In the genomic region with DNA sequence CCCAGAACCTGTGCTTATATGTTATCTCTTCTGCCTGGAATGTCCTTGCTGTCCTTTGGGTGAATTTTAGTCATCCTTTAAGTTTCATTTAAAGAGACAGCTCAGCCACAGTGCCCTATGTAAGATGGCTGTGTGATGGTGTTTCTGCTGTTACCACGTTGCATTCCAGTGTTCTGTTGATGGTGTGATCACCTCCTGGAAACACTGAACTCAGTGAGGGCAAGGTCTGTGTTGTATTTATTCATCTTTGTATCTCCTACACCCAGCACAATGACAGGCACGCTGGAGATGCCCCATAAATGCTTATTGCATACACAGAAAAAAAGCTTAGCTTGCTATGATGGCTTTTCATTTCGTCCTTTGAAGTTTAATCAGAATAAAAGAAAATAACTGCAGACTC, we compare ENCODE assay signal across 1 cellular context.
TF ChIP-seq lines count a peak whose summit lies in the region.

No MANE protein-coding gene starts in this region.

TF ChIP-seq in GM23338, 12 proteins besides CTCF, POLR2A, EP300 and RAD21 (continued from another document):
- TF ChIP-seq, protein P1, sequence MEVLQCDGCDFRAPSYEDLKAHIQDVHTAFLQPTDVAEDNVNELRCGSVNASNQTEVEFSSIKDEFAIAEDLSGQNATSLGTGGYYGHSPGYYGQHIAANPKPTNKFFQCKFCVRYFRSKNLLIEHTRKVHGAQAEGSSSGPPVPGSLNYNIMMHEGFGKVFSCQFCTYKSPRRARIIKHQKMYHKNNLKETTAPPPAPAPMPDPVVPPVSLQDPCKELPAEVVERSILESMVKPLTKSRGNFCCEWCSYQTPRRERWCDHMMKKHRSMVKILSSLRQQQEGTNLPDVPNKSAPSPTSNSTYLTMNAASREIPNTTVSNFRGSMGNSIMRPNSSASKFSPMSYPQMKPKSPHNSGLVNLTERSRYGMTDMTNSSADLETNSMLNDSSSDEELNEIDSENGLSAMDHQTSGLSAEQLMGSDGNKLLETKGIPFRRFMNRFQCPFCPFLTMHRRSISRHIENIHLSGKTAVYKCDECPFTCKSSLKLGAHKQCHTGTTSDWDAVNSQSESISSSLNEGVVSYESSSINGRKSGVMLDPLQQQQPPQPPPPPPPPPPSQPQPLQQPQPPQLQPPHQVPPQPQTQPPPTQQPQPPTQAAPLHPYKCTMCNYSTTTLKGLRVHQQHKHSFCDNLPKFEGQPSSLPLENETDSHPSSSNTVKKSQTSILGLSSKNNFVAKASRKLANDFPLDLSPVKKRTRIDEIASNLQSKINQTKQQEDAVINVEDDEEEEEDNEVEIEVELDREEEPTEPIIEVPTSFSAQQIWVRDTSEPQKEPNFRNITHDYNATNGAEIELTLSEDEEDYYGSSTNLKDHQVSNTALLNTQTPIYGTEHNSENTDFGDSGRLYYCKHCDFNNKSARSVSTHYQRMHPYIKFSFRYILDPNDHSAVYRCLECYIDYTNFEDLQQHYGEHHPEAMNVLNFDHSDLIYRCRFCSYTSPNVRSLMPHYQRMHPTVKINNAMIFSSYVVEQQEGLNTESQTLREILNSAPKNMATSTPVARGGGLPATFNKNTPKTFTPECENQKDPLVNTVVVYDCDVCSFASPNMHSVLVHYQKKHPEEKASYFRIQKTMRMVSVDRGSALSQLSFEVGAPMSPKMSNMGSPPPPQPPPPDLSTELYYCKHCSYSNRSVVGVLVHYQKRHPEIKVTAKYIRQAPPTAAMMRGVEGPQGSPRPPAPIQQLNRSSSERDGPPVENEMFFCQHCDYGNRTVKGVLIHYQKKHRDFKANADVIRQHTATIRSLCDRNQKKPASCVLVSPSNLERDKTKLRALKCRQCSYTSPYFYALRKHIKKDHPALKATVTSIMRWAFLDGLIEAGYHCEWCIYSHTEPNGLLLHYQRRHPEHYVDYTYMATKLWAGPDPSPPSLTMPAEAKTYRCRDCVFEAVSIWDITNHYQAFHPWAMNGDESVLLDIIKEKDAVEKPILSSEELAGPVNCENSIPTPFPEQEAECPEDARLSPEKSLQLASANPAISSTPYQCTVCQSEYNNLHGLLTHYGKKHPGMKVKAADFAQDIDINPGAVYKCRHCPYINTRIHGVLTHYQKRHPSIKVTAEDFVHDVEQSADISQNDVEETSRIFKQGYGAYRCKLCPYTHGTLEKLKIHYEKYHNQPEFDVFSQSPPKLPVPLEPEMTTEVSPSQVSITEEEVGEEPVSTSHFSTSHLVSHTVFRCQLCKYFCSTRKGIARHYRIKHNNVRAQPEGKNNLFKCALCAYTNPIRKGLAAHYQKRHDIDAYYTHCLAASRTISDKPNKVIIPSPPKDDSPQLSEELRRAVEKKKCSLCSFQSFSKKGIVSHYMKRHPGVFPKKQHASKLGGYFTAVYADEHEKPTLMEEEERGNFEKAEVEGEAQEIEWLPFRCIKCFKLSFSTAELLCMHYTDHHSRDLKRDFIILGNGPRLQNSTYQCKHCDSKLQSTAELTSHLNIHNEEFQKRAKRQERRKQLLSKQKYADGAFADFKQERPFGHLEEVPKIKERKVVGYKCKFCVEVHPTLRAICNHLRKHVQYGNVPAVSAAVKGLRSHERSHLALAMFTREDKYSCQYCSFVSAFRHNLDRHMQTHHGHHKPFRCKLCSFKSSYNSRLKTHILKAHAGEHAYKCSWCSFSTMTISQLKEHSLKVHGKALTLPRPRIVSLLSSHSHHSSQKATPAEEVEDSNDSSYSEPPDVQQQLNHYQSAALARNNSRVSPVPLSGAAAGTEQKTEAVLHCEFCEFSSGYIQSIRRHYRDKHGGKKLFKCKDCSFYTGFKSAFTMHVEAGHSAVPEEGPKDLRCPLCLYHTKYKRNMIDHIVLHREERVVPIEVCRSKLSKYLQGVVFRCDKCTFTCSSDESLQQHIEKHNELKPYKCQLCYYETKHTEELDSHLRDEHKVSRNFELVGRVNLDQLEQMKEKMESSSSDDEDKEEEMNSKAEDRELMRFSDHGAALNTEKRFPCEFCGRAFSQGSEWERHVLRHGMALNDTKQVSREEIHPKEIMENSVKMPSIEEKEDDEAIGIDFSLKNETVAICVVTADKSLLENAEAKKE (CRISPR knock-in tag; IDR thresholded peaks at IDR 0.05), result no peak
- TF ChIP-seq EZH2 (IDR thresholded peaks at IDR 0.05; ENCODE audit: low read depth, unreplicated experiment), result no peak
TF ChIP-seq in GM23338: peak in this region for 0.
